ENCODE assay signal across 22 cellular contexts in the genomic region with DNA sequence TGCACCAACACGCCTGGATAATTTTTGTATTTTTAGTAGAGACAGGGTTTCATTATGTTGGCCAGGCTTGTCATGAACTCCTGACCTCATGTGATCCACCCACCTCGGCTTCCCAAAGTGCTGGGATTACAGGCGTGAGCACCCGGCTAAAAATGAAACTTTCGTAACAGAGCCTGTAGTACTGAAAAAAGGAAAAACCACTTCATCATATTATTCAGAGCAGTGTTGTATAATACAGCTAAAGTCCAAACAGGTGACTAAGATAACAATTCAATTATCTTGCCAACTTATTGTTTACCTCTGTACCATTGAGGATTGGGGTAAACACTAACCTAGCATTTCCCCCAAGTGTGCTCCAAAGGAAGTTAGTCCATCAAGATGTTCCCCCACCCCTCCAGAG.
"Had no signal": no experiment of that assay in that cellular context is flagged by ENCODE, and none has a peak within 500 bp of the region (broad histone marks: within the 10 kb centered on the region; RNA-seq: fewer than 3 reads in every experiment).

No MANE protein-coding gene starts in this region.

- ATAC-seq: activated CD8-positive, alpha-beta memory T cell treated with anti-CD3 and anti-CD28 coated beads, Interleukin-2, amount 10 ng/mL, durations not matched to agents 7 days and 5 days; Panc1; WTC11 had no signal

- H3K27ac ChIP-seq: RWPE1, SJCRH30 had no signal

- H3K4me3 ChIP-seq: SJCRH30 had no signal

- DNase-seq: activated CD4-positive, alpha-beta T cell treated with anti-CD3 and anti-CD28 coated beads for 48 hours; activated CD4-positive, alpha-beta T cell treated with anti-CD3 and anti-CD28 coated beads, Interleukin-2, amount 50 U/mL, for 4 hours; activated CD4-positive, CD25-positive, alpha-beta regulatory T cell treated with anti-CD3 and anti-CD28 coated beads, Interleukin-2, amount 50 U/mL, for 72 hours; activated CD8-positive, alpha-beta memory T cell treated with anti-CD3 and anti-CD28 coated beads, Interleukin-2, amount 10 ng/mL, durations not matched to agents 7 days and 5 days; activated gamma-delta T cell; activated naive CD4-positive, alpha-beta T cell treated with anti-CD3 and anti-CD28 coated beads for 36 hours; activated T-cell treated with anti-CD3 and anti-CD28 coated beads, Interleukin-2, amount 50 U/mL, for 24 hours; central memory CD4-positive, alpha-beta T cell; KG1; NCI-H1092; NCI-H1417 treated with DMSO at 0.1 percent for 48 hours; NCI-H1694; NCI-H2029 treated with DMSO at 0.1 percent for 48 hours; NCI-H345; NCI-H510A; NCI-H526 treated with DMSO at 0.1 percent for 48 hours; NCI-H82; Right ventricle myocardium superior; SJCRH30 had no signal

- H3K27me3 ChIP-seq: SJCRH30 had no signal

- H3K9me3 ChIP-seq: SJCRH30 had no signal

- H3K4me1 ChIP-seq: SJCRH30 had no signal
